Comparison of ENCODE assay signal across 21 cellular contexts in genomic region chr19:8129061-8129460, GRCh38. TPM values are rescaled to one million over a fixed set of nuclear protein-coding genes. Genes with fewer than 3 reads are reported as not detected.
"Had no signal": no experiment of that assay in that cellular context is flagged by ENCODE, and none has a peak within 500 bp of the region (broad histone marks: within the 10 kb centered on the region; RNA-seq: fewer than 3 reads in every experiment).

No MANE protein-coding gene starts in this region.

- H3K4me3 ChIP-seq: hepatocyte, left ventricle myocardium inferior, sigmoid colon, transverse colon, uterus had no signal

- H2AFZ ChIP-seq: hepatocyte had no signal

- DNase-seq: activated CD4-positive, alpha-beta T cell treated with anti-CD3 and anti-CD28 coated beads, Interleukin-2, amount 10 ng/mL, durations not matched to agents 7 days and 5 days; activated CD4-positive, CD25-positive, alpha-beta regulatory T cell treated with anti-CD3 and anti-CD28 coated beads, Interleukin-2, amount 50 U/mL, for 72 hours; activated CD8-positive, alpha-beta T cell treated with anti-CD3 and anti-CD28 coated beads, Interleukin-2, amount 10 ng/mL, durations not matched to agents 7 days and 5 days; activated gamma-delta T cell; activated naive CD4-positive, alpha-beta T cell treated with anti-CD3 and anti-CD28 coated beads, Interleukin-2, amount 50 U/mL, for 16 hours; activated naive CD8-positive, alpha-beta T cell treated with anti-CD3 and anti-CD28 coated beads, Interleukin-2, amount 50 U/mL, for 24 hours; effector CD4-positive, alpha-beta T cell; erythroblast; foreskin melanocyte; glutamatergic neuron; kidney glomerular epithelial cell; left ventricle myocardium inferior; naive thymus-derived CD4-positive, alpha-beta T cell; sigmoid colon; stimulated activated CD4-positive, alpha-beta T cell treated with anti-CD3 and anti-CD28 coated beads, Interleukin-2, amount 100 ng/mL, for 48 hours; stimulated activated CD8-positive, alpha-beta memory T cell treated with anti-CD3 and anti-CD28 coated beads, Interleukin-4, amount 100 ng/mL, for 48 hours; stimulated activated naive B cell treated with anti-CD40 and anti-IgM and Interleukin-4, amounts not matched to agents 10 μg/mL and 1 μg/mL and 100 μg/mL, for 72 hours; transverse colon; uterus; WERI-Rb-1 had no signal

- H3K27me3 ChIP-seq: hepatocyte, sigmoid colon, transverse colon, uterus had no signal

- ATAC-seq: activated CD8-positive, alpha-beta T cell treated with anti-CD3 and anti-CD28 coated beads, Interleukin-2, amount 10 ng/mL, durations not matched to agents 7 days and 5 days; activated naive CD8-positive, alpha-beta T cell treated with anti-CD3 and anti-CD28 coated beads, Interleukin-2, amount 50 U/mL, for 24 hours; naive thymus-derived CD4-positive, alpha-beta T cell; stimulated activated naive B cell treated with anti-CD40 and anti-IgM and Interleukin-4, amounts not matched to agents 10 μg/mL and 1 μg/mL and 100 μg/mL, for 72 hours had no signal

- H3K27ac ChIP-seq: hepatocyte, left ventricle myocardium inferior, sigmoid colon, transverse colon, uterus, WERI-Rb-1 had no signal

- H3K4me1 ChIP-seq: left ventricle myocardium inferior, sigmoid colon, transverse colon, uterus had no signal

- H3K4me2 ChIP-seq: hepatocyte had no signal

- H3K9me3 ChIP-seq: left ventricle myocardium inferior, sigmoid colon, transverse colon, uterus had no signal

- H3K36me3 ChIP-seq: left ventricle myocardium inferior, sigmoid colon, transverse colon, uterus had no signal

RNA-seq across cellular contexts. Expression of gene FBN3, which starts 20.3 kb away (rescaled TPM):
- polyA plus RNA-seq: naive thymus-derived CD4-positive, alpha-beta T cell had no signal
